Comparison of ENCODE assay signal across 8 cellular contexts in the genomic region with DNA sequence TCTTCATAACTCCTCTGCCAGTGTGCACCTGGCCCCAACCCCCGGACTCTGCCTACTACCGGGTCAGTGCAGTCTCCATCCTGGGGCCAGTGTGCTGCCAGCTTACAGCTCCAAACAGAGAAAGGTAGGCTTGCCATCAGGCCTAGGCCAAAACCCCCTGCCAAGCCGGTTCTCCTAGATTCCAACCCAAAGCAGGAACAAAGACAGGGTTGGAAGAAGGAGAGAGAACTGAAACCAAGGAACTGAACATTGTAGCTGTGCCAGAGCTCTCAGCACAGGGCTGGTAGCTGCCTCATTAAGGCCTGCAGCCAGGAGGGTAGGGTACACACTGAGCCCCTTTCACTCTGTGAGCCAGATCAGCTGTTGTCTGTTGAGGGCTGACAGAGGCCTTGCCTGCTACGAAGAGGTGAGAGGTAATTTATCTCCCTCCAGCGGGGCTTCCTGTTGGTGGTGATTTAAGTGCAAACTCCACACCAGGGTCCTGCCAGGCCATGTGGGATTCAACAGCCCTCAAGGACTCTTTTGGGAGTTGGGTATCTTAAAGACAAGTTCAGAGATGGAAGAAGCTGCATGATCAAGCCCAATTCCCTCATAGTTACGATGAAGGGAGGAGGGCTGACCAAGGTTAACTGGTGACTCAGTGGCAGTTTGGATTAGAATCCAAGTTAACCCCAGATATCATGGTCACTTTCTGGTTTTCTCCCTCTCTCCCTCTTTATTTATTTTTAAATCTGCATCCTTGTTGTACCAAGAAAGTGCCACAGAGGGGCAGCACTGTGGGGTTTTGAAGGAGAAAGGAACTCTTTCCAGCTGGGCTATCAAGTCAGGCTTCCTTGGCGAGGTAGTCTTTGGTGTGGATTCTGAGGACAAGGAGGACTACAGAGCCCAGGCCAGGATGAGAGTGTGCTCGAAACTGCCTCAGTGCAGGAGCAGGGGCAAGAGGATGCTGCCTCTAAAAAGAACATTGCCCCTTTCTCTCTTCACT. TPM values are rescaled to one million over a fixed set of nuclear protein-coding genes. Genes with fewer than 3 reads are reported as not detected.
DNase-seq lines count a peak whose midpoint lies in the region; ATAC-seq and TF ChIP-seq lines count a peak whose summit lies in the region.

No MANE protein-coding gene starts in this region.

- intact Hi-C loops in activated B cell treated with CpG ODN at 0.5 μM for 24 hours (cut with micrococcal nuclease): loop anchor here (10.0 kb wide), 1 partner anchor 687 kb away; no protein-coding TSS in a partner anchor

- H3K36me3 ChIP-seq in thoracic aorta: peaks cover 10% of the 10 kb centered on the region

- peak overlapping the region; percentile 56 for H3K27ac Mint-ChIP-seq in activated B cell treated with CpG ODN at 0.5 μM for 24 hours

- peak; percentile 57 for DNase-seq in NCI-H146 (lab: John Stamatoyannopoulos, UW)
- no peak for DNase-seq in NCI-H146 treated with DMSO at 0.1 percent for 48 hours (lab: John Stamatoyannopoulos, UW; ENCODE audit: unreplicated experiment)
- no peak for DNase-seq in activated B cell treated with CpG ODN at 0.5 μM for 24 hours
- DNase-seq in hippocampal formation (lab: John Stamatoyannopoulos, UW): peak; percentile 42 to 53
- DNase-seq in thoracic aorta (ENCODE audit: low spot score): no peak
- no peak for DNase-seq in central memory CD4-positive, alpha-beta T cell
- no peak for DNase-seq in 8988T

- no peak overlapping the region for H3K4me3 Mint-ChIP-seq in activated B cell treated with CpG ODN at 0.5 μM for 24 hours

- H3K27me3 Mint-ChIP-seq in activated B cell treated with CpG ODN at 0.5 μM for 24 hours: no peaks in the 10 kb centered on the region

- H3K9me3 ChIP-seq in thoracic aorta: no peaks in the 10 kb centered on the region

- no peaks in the 10 kb centered on the region for H3K9me3 Mint-ChIP-seq in activated B cell treated with CpG ODN at 0.5 μM for 24 hours

- CTCF ChIA-PET in activated B cell treated with CpG ODN at 0.5 μM for 24 hours (lab: Charles Lee): interaction anchor here (1.0 to 1.9 kb wide), 4 partner anchors 10 to 142 kb away, joined by 3 to 18 read pairs (median 3); no protein-coding TSS in a partner anchor

- H3K4me1 ChIP-seq in thoracic aorta (ENCODE audit: control insufficient read depth in 1 of 2, low read depth in 2 of 2): peaks cover 4 to 5% of the 10 kb centered on the region in 2 donors

- POLR2A ChIA-PET in activated B cell treated with CpG ODN at 0.5 μM for 24 hours (lab: Charles Lee): interaction anchor here (0.7 kb wide), 1 partner anchor 47 kb away, joined by 3 read pairs; no protein-coding TSS in a partner anchor

- no peak for TF ChIP-seq CTCF in activated B cell treated with CpG ODN at 0.5 μM for 24 hours (IDR thresholded peaks at IDR 0.05)
- peak; percentile 42 for TF ChIP-seq CTCF in thoracic aorta (IDR thresholded peaks at IDR 0.05)

- H3K27ac ChIP-seq in thoracic aorta: no peak overlapping the region

- no peaks in the 10 kb centered on the region for H3K27me3 ChIP-seq in thoracic aorta (replicated peaks; ENCODE audit: insufficient read depth)

- H3K4me1 Mint-ChIP-seq in activated B cell treated with CpG ODN at 0.5 μM for 24 hours: peaks cover 67% of the 10 kb centered on the region

- ATAC-seq in activated B cell treated with CpG ODN at 0.5 μM for 24 hours (ENCODE audit: low read depth): no peak
- no peak for ATAC-seq in thoracic aorta (ENCODE audit: insufficient number of reproducible peaks, low FRiP score, low read depth)
- no peak for ATAC-seq in HG03280 (IDR thresholded peaks at IDR 0.05; ENCODE audit: unreplicated experiment)

- peaks cover 99% of the 10 kb centered on the region for H3K36me3 Mint-ChIP-seq in activated B cell treated with CpG ODN at 0.5 μM for 24 hours (ENCODE audit: low read depth)

- H3K4me3 ChIP-seq in thoracic aorta: no peak overlapping the region

RNA-seq across cellular contexts. Expression of a gene that starts 48.1 kb away (rescaled TPM):
- 72.7 and 76.1 TPM in 2 replicates for total RNA-seq in activated B cell treated with CpG ODN at 0.5 μM for 24 hours
- 10 to 100 TPM in 1 of 2 donors, 1 to 10 TPM in 1; 5.6 to 12.5 TPM for total RNA-seq in thoracic aorta

Comparison
In these comparisons a context has a peak if more than half of its experiments do, and no peak if none do; other contexts are left out.
1. DNase-seq: peak in NCI-H146 (single experiment) and hippocampal formation (2 of 2); none in NCI-H146 treated with DMSO at 0.1 percent for 48 hours (single experiment), activated B cell treated with CpG ODN at 0.5 μM for 24 hours (single experiment), thoracic aorta (single experiment), central memory CD4-positive, alpha-beta T cell (single experiment) and 8988T (single experiment).